ENCODE assay signal across 23 cellular contexts in the genomic region with DNA sequence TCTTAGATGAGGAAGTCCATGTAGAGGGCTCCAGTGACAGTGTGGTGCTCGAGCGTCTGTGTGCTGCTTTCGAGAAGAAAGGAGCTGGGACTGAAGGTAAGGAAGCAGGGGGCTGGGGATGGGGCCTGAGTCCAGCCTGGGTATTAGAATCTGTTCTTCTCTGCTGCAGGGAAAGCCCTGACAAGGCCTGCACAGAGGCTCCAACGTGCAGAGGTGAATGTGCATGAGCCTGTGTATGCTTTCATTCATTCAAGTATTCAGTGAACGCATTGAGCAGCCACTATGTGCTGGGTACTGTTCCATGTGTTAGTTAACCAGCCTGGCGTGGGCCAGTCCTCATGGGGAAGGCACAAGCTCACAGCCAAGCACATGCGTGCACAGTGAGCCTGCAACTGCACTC.
DNase-seq lines count a peak whose midpoint lies in the region; ATAC-seq, FAIRE-seq and TF ChIP-seq lines count a peak whose summit lies in the region.
"Had no signal": no experiment of that assay in that cellular context is flagged by ENCODE, and none has a peak within 500 bp of the region (broad histone marks: within the 10 kb centered on the region; RNA-seq: fewer than 3 reads in every experiment).

No MANE protein-coding gene starts in this region.

- DNase-seq in HepG2 (ENCODE audit: low spot score) = no peak
- no peak for DNase-seq in right lobe of liver
- no peak for DNase-seq in K562 (ENCODE audit: extremely low read depth in 1 of 4, low spot score in 3 of 4)
- DNase-seq in neural progenitor cell (ENCODE audit: low spot score) = no peak
- DNase-seq in NCI-H2029 treated with DMSO at 0.1 percent for 48 hours (lab: John Stamatoyannopoulos, UW) = no peak
- no peak for DNase-seq in activated CD8-positive, alpha-beta T cell treated with anti-CD3 and anti-CD28 coated beads, Interleukin-2, amount 10 ng/mL, durations not matched to agents 7 days and 5 days
- DNase-seq: AML-193; Caco-2; Calu3; CD4-positive, alpha-beta T cell; CD8-positive, alpha-beta T cell; DMS79 treated with DMSO at 0.1 percent for 48 hours; GF-D8 had no signal

- intact Hi-C loops in HepG2 (cut with micrococcal nuclease; ENCODE audit: unreplicated experiment) = no loop called here
- intact Hi-C loops in right lobe of liver (cut with DNase I) = no loop called here
- intact Hi-C loops in K562 (cut with micrococcal nuclease) = no loop called here

- H4K20me1 ChIP-seq in HepG2 (ENCODE audit: insufficient read depth, low read length) (no peaks in the 10 kb centered on the region), K562 (replicated peaks; ENCODE audit: control insufficient read depth, insufficient read depth, low read length) (no peaks in the 10 kb centered on the region), neural progenitor cell (ENCODE audit: low read depth) (no peaks in the 10 kb centered on the region)

- no peak for TF ChIP-seq EP300 in HepG2 (IDR thresholded peaks at IDR 0.05; ENCODE audit: low read depth in 2 of 2, low read length in 2 of 2)
- TF ChIP-seq EP300 in HepG2 (CRISPR knock-in tag; IDR thresholded peaks at IDR 0.05; ENCODE audit: borderline replicate concordance) = no peak
- no peak for TF ChIP-seq EP300 in K562 (IDR thresholded peaks at IDR 0.05; ENCODE audit: low read length)

- H3K4me3 Mint-ChIP-seq in neural progenitor cell = no peak overlapping the region
- no peak overlapping the region for H3K4me3 Mint-ChIP-seq in activated CD8-positive, alpha-beta T cell treated with anti-CD3 and anti-CD28 coated beads, Interleukin-2, amount 10 ng/mL, durations not matched to agents 7 days and 5 days
- H3K4me3 Mint-ChIP-seq: B cell; CD4-positive, alpha-beta T cell; CD8-positive, alpha-beta T cell had no signal

- TF ChIP-seq RAD21 in HepG2 (CRISPR knock-in tag; IDR thresholded peaks at IDR 0.05) (no peak), K562 (CRISPR knock-in tag; conservative IDR thresholded peaks at IDR 0.05 in 1 of 2, IDR thresholded peaks at IDR 0.05 in 1 of 2) (no peak)

- no peak overlapping the region for H3K9ac ChIP-seq in HepG2 (ENCODE audit: insufficient read depth, low read depth, low read length)
- H3K9ac ChIP-seq in K562 (ENCODE audit: insufficient read depth in 1 of 2, low read depth in 2 of 2, low read length in 2 of 2) = no peak overlapping the region
- no peak overlapping the region for H3K9ac ChIP-seq in neural progenitor cell
- H3K9ac ChIP-seq: BLaER1 treated with 17β-estradiol and CSF1 and Interleukin-3, amounts not matched to agents 10 nM and 100 nM had no signal

- 0% methylated on average over 3 of the region's 7 CpGs for WGBS in HepG2 (ENCODE audit: low lambda C conversion rate)
- WGBS in right lobe of liver (ENCODE audit: insufficient coverage, low coverage, low lambda C conversion rate, missing lambda C conversion rate) = 62% methylated on average over 3 of the region's 7 CpGs
- WGBS in K562 (ENCODE audit: insufficient coverage, low coverage, missing lambda C conversion rate) = 71% methylated on average over 7 of the region's 7 CpGs

- H3K9me3 ChIP-seq in HepG2 (ENCODE audit: low read length) = peaks cover 3% of the 10 kb centered on the region
- no peaks in the 10 kb centered on the region for H3K9me3 ChIP-seq in right lobe of liver
- H3K9me3 ChIP-seq in HEK293 (ENCODE audit: control insufficient read depth, insufficient read depth, low read depth, low read length) = no peaks in the 10 kb centered on the region
- no peaks in the 10 kb centered on the region for H3K9me3 ChIP-seq in K562 (replicated peaks; ENCODE audit: control insufficient read depth, insufficient read depth, low read depth, low read length)
- H3K9me3 ChIP-seq in neural progenitor cell (ENCODE audit: low read depth) = no peaks in the 10 kb centered on the region
- H3K9me3 ChIP-seq: Caco-2 had no signal

- no peaks in the 10 kb centered on the region for H3F3A ChIP-seq in neural progenitor cell (ENCODE audit: low read depth)

- H3K9me1 ChIP-seq in K562 (ENCODE audit: control insufficient read depth, insufficient read depth, low read length) = no peaks in the 10 kb centered on the region

- H3K4me2 ChIP-seq in HepG2 (ENCODE audit: low read depth, low read length) (no peak overlapping the region), K562 (ENCODE audit: insufficient read depth, low read length) (no peak overlapping the region), neural progenitor cell (no peak overlapping the region)
- H3K4me2 ChIP-seq: A549; BLaER1 treated with 17β-estradiol and CSF1 and Interleukin-3, amounts not matched to agents 10 nM and 100 nM had no signal

- H3K27ac ChIP-seq in HepG2 (ENCODE audit: extremely low read length, insufficient read depth, low read length) (no peak overlapping the region), right lobe of liver (no peak overlapping the region), HEK293 (ENCODE audit: extremely low read depth, low read depth, low read length) (no peak overlapping the region), K562 (ENCODE audit: extremely low read depth, low read depth, low read length) (no peak overlapping the region), neural progenitor cell (no peak overlapping the region)
- H3K27ac ChIP-seq: 22Rv1; A549; BLaER1 treated with 17β-estradiol and CSF1 and Interleukin-3, amounts not matched to agents 10 nM and 100 nM; C4-2B had no signal

- H3K9me3 Mint-ChIP-seq in neural progenitor cell = no peaks in the 10 kb centered on the region
- no peaks in the 10 kb centered on the region for H3K9me3 Mint-ChIP-seq in activated CD8-positive, alpha-beta T cell treated with anti-CD3 and anti-CD28 coated beads, Interleukin-2, amount 10 ng/mL, durations not matched to agents 7 days and 5 days (ENCODE audit: insufficient read depth)
- H3K9me3 Mint-ChIP-seq: CD4-positive, alpha-beta T cell; CD8-positive, alpha-beta T cell had no signal

- in situ Hi-C loops in HepG2 (cut with HindIII; ENCODE audit: extremely low pct_ligation_motif_present, low pct_unique_long_range_greater_than_20kb) = no loop called here
- in situ Hi-C loops in K562 (cut with MboI) = no loop called here

- FAIRE-seq in HepG2 (lab: Jason Lieb, UNC) = no peak
- no peak for FAIRE-seq in K562 (lab: Jason Lieb, UNC)
- FAIRE-seq: A549, D721Med, G401.6, GM12891, GM19239 had no signal

- H3K27me3 Mint-ChIP-seq in neural progenitor cell (ENCODE audit: insufficient read depth, low read depth) = peaks cover 9% of the 10 kb centered on the region
- H3K27me3 Mint-ChIP-seq in activated CD8-positive, alpha-beta T cell treated with anti-CD3 and anti-CD28 coated beads, Interleukin-2, amount 10 ng/mL, durations not matched to agents 7 days and 5 days (ENCODE audit: low read depth) = no peaks in the 10 kb centered on the region

- CTCF ChIA-PET in HepG2 (lab: Yijun Ruan, JAX; ENCODE audit: low intra/inter-chr PET ratio, low total read pairs) (no interaction called here), HEK293 (lab: Yijun Ruan, JAX) (interaction anchor here (0.7 kb wide), 1 partner anchor 634 kb away, joined by 3 read pairs; no protein-coding TSS in a partner anchor), K562 (lab: Yijun Ruan, JAX; ENCODE audit: low intra/inter-chr PET ratio) (no interaction called here)
- CTCF ChIA-PET in activated CD8-positive, alpha-beta T cell treated with anti-CD3 and anti-CD28 coated beads, Interleukin-2, amount 10 ng/mL, durations not matched to agents 7 days and 5 days (lab: Charles Lee) = no interaction called here

- H3K4me3 ChIP-seq in HepG2 (replicated peaks in 1 of 3; ENCODE audit: insufficient read depth in 1 of 3, low read depth in 2 of 3, low read length in 3 of 3) (no peak overlapping the region), right lobe of liver (no peak overlapping the region), HEK293 (ENCODE audit: low read depth, low read length) (no peak overlapping the region), K562 (no peak overlapping the region), neural progenitor cell (no peak overlapping the region)
- H3K4me3 ChIP-seq: A549; BLaER1 treated with 17β-estradiol and CSF1 and Interleukin-3, amounts not matched to agents 10 nM and 100 nM had no signal

- ATAC-seq in HepG2 (no peak), right lobe of liver (no peak), K562 (no peak)
- no peak for ATAC-seq in activated CD8-positive, alpha-beta T cell treated with anti-CD3 and anti-CD28 coated beads, Interleukin-2, amount 10 ng/mL, durations not matched to agents 7 days and 5 days
- ATAC-seq: A549; CD8-positive, alpha-beta T cell had no signal

- no peaks in the 10 kb centered on the region for H3K79me2 ChIP-seq in HepG2 (ENCODE audit: insufficient read depth, low read length)
- no peaks in the 10 kb centered on the region for H3K79me2 ChIP-seq in K562 (ENCODE audit: control insufficient read depth, insufficient read depth, low read length)
- no peaks in the 10 kb centered on the region for H3K79me2 ChIP-seq in neural progenitor cell (ENCODE audit: low read depth)

- TF ChIP-seq POLR2A in HepG2 (IDR thresholded peaks at IDR 0.05; ENCODE audit: insufficient read depth in 1 of 2, low read depth in 2 of 2, low read length in 2 of 2) (no peak), right lobe of liver (IDR thresholded peaks at IDR 0.05) (no peak), K562 (conservative IDR thresholded peaks at IDR 0.05) (no peak)

- H3K36me3 ChIP-seq in HepG2 (replicated peaks in 1 of 2; ENCODE audit: control insufficient read depth in 1 of 2, insufficient read depth in 2 of 2, low read length in 2 of 2) (no peaks in the 10 kb centered on the region), right lobe of liver (no peaks in the 10 kb centered on the region), HEK293 (ENCODE audit: control insufficient read depth in 2 of 2, insufficient read depth in 1 of 2, low read length in 2 of 2) (no peaks in the 10 kb centered on the region), K562 (ENCODE audit: control insufficient read depth, insufficient read depth, low read length) (peaks cover 22% of the 10 kb centered on the region; the same call in 2 of the 3 replicates), neural progenitor cell (no peaks in the 10 kb centered on the region)
- H3K36me3 ChIP-seq: BLaER1 treated with 17β-estradiol and CSF1 and Interleukin-3, amounts not matched to agents 10 nM and 100 nM had no signal

- H3K27me3 ChIP-seq in HepG2 (ENCODE audit: control insufficient read depth in 1 of 2, insufficient read depth in 2 of 2, low read length in 2 of 2) = peaks cover 0 to 5% of the 10 kb centered on the region in 2 experiments; a peak in 3 of 5 replicates
- no peaks in the 10 kb centered on the region for H3K27me3 ChIP-seq in right lobe of liver
- H3K27me3 ChIP-seq in K562 (ENCODE audit: control insufficient read depth in 2 of 2, insufficient read depth in 2 of 2, low read length in 2 of 2) = no peaks in the 10 kb centered on the region
- H3K27me3 ChIP-seq in neural progenitor cell = no peaks in the 10 kb centered on the region
- H3K27me3 ChIP-seq: BLaER1 treated with 17β-estradiol and CSF1 and Interleukin-3, amounts not matched to agents 10 nM and 100 nM had no signal

- H3K36me3 Mint-ChIP-seq in neural progenitor cell = no peaks in the 10 kb centered on the region
- H3K36me3 Mint-ChIP-seq in activated CD8-positive, alpha-beta T cell treated with anti-CD3 and anti-CD28 coated beads, Interleukin-2, amount 10 ng/mL, durations not matched to agents 7 days and 5 days (ENCODE audit: low read depth) = no peaks in the 10 kb centered on the region
- H3K36me3 Mint-ChIP-seq: CD8-positive, alpha-beta T cell had no signal

- BruUV-seq in HepG2 (replicated peaks; lab: Mats Ljungman, UMichigan) = no TSS peak
- BruUV-seq in K562 (replicated peaks; lab: Mats Ljungman, UMichigan) = no TSS peak

- peak overlapping the region; percentile 30 for H3K27ac Mint-ChIP-seq in neural progenitor cell
- H3K27ac Mint-ChIP-seq in activated CD8-positive, alpha-beta T cell treated with anti-CD3 and anti-CD28 coated beads, Interleukin-2, amount 10 ng/mL, durations not matched to agents 7 days and 5 days = no peak overlapping the region
- H3K27ac Mint-ChIP-seq: B cell; CD4-positive, alpha-beta T cell; CD8-positive, alpha-beta T cell had no signal

- POLR2A ChIA-PET in HepG2 (lab: Yijun Ruan, JAX) (no interaction called here), HEK293 (lab: Yijun Ruan, JAX) (no interaction called here), K562 (lab: Yijun Ruan, JAX) (interaction anchor here (1.3 kb wide), 1 partner anchor 11 kb away, joined by 4 read pairs; no protein-coding TSS in a partner anchor)
- POLR2A ChIA-PET in activated CD8-positive, alpha-beta T cell treated with anti-CD3 and anti-CD28 coated beads, Interleukin-2, amount 10 ng/mL, durations not matched to agents 7 days and 5 days (lab: Charles Lee) = no interaction called here

- H3K4me1 Mint-ChIP-seq in neural progenitor cell = peaks cover 19% of the 10 kb centered on the region
- H3K4me1 Mint-ChIP-seq in activated CD8-positive, alpha-beta T cell treated with anti-CD3 and anti-CD28 coated beads, Interleukin-2, amount 10 ng/mL, durations not matched to agents 7 days and 5 days (ENCODE audit: low read depth) = no peaks in the 10 kb centered on the region
- H3K4me1 Mint-ChIP-seq: B cell had no signal

- H2AFZ ChIP-seq in HepG2 (ENCODE audit: low read length) (no peak overlapping the region), K562 (ENCODE audit: low read depth, low read length) (no peak overlapping the region), neural progenitor cell (replicated peaks) (no peak overlapping the region)

- TF ChIP-seq CTCF in HepG2 (CRISPR knock-in tag; IDR thresholded peaks at IDR 0.05) (no peak), right lobe of liver (IDR thresholded peaks at IDR 0.05) (no peak), HEK293 (tag by site-specific recombination; IDR thresholded peaks at IDR 0.05) (no peak), K562 (IDR thresholded peaks at IDR 0.05 in 2 of 3, conservative IDR thresholded peaks at IDR 0.05 in 1 of 3; ENCODE audit: insufficient read depth in 2 of 3, low read depth in 1 of 3, low read length in 3 of 3) (no peak), neural progenitor cell (IDR thresholded peaks at IDR 0.05) (no peak)

- H3K4me1 ChIP-seq in HepG2 (ENCODE audit: insufficient read depth, low read length) (0 out of 2 replicates have a peak, but pooled peaks cover 6% of the 10 kb centered on the region), right lobe of liver (no peaks in the 10 kb centered on the region), HEK293 (ENCODE audit: control insufficient read depth, insufficient read depth, low read length) (no peaks in the 10 kb centered on the region), K562 (replicated peaks in 1 of 2; ENCODE audit: control insufficient read depth in 2 of 2, insufficient read depth in 2 of 2, low read length in 2 of 2) (no peaks in the 10 kb centered on the region), neural progenitor cell (no peaks in the 10 kb centered on the region)
- H3K4me1 ChIP-seq: A549, Caco-2 had no signal

Comparison
In these comparisons a context has a peak if more than half of its experiments do, and no peak if none do; other contexts are left out.
1. Of the 241 proteins assayed by ChIP-seq in both HepG2 and K562: peak only in HepG2: MNT; only in K562: none; in both: none; in neither: 240.